In the genomic region with DNA sequence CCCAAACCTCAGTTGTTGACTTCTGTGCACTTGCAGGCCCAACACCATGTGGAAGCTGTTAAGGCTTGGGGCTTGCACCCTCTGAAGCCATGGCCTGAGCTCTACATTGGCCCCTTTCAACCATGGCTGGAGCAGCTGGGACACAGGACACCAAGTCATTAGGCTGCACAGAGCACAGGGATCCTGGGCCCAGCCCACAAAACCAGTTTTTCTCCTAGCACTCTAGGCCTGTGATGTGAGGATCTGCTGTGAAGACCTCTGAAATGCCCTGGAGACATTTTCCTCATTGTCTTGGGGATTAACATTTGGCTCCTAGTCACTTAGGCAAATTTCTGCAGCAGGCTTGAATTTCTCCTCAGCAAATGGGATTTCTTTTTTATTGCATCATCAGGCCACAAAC, we compare ENCODE assay signal across 1 cellular context.
TF ChIP-seq lines count a peak whose summit lies in the region.

No MANE protein-coding gene starts in this region.

TF ChIP-seq in GM23338, 12 proteins besides CTCF, POLR2A, EP300 and RAD21 (continued from another document):
- TF ChIP-seq CREB1 (CRISPR knock-in tag; IDR thresholded peaks at IDR 0.05; ENCODE audit: low read depth) (no peak), JUNB (IDR thresholded peaks at IDR 0.05; ENCODE audit: unreplicated experiment) (no peak)
